In genomic region chr1:161038523-161039153, GRCh38 we compare ENCODE assay signal across 8 cellular contexts. TPM values are rescaled to one million over a fixed set of nuclear protein-coding genes. Genes with fewer than 3 reads are reported as not detected.
A peak's percentile ranks its signal among the peaks of the same experiment; 100 is the strongest.
DNase-seq lines count a peak whose midpoint lies in the region; ATAC-seq and TF ChIP-seq lines count a peak whose summit lies in the region.

TSS of gene TSTD1 (minus strand) at chr1:161038964. CDS start at chr1:161038889, 75 bp downstream.

- H3K4me1 Mint-ChIP-seq in Calu3 (ENCODE audit: low read depth, unreplicated experiment) (peaks cover 9% of the 10 kb centered on the region), immature natural killer cell (peaks cover 42 to 45% of the 10 kb centered on the region in 2 donors)

- H3K36me3 Mint-ChIP-seq in Calu3 (ENCODE audit: insufficient read depth, unreplicated experiment) (peaks cover 43% of the 10 kb centered on the region), immature natural killer cell (peaks cover 3 to 25% (median 15%) of the 10 kb centered on the region in 3 donors)

- peak within 1 kb of the TSS; percentile 46; the same call in 1 of the 2 replicates for H3K9ac ChIP-seq in KMS-11

- TF ChIP-seq CTCF in Calu3 (IDR thresholded peaks at IDR 0.05; ENCODE audit: unreplicated experiment) (no peak), KMS-11 (conservative IDR thresholded peaks at IDR 0.05; ENCODE audit: low read depth, low read length) (peak; percentile 15; the same call in 1 of the 2 replicates)

- no peaks in the 10 kb centered on the region for H3K27me3 ChIP-seq in KMS-11 (ENCODE audit: insufficient read depth, low read depth)

- peak within 1 kb of the TSS; percentile 45 for H3K27ac Mint-ChIP-seq in Calu3 (ENCODE audit: unreplicated experiment)
- peak within 1 kb of the TSS; percentile 85 to 97 (median 96) for H3K27ac Mint-ChIP-seq in immature natural killer cell

- peak within 1 kb of the TSS; percentile 73 for H2AFZ ChIP-seq in KMS-11 (ENCODE audit: low read depth)

- H3K36me3 ChIP-seq in KMS-11 (ENCODE audit: insufficient read depth), result peaks cover 6% of the 10 kb centered on the region; the same call in 1 of the 2 replicates

- DNase-seq in Calu3 (peak; percentile 85), amniotic epithelial cell (ENCODE audit: low read depth) (peak; percentile 57), immature natural killer cell (peak; percentile 84 to 85 (median 84)), amniotic stem cell (lab: John Stamatoyannopoulos, UW) (no peak)
- DNase-seq in stimulated activated CD4-positive, alpha-beta T cell treated with anti-CD3 and anti-CD28 coated beads, Interleukin-12 subunit alpha, Interleukin-12 subunit beta, amount 100 ng/mL, for 24 hours (ENCODE audit: low read depth in 2 of 2), result peak; percentile 69 to 81

- peak within 1 kb of the TSS; percentile 86 for H3K4me2 ChIP-seq in KMS-11

- H3K4me1 ChIP-seq in KMS-11 (ENCODE audit: low read depth, poor library complexity, severe bottlenecking), result peaks cover 37% of the 10 kb centered on the region

- intact Hi-C loops in Calu3 (cut with micrococcal nuclease; ENCODE audit: unreplicated experiment), result no loop called here
- intact Hi-C loops in T-helper 1 cell treated with Interleukin-12 subunit alpha and Interleukin-12 subunit beta and Interleukin-4 antibody, amounts not matched to agents 30 ng/mL and 1 ng/mL, for 36 hours (cut with micrococcal nuclease), result loop anchor here (1.0 kb wide), 1 partner anchor 8 kb away; no protein-coding TSS in a partner anchor

- peaks cover 5% of the 10 kb centered on the region; the same call in 1 of the 2 replicates for H3K79me2 ChIP-seq in KMS-11 (ENCODE audit: insufficient read depth, low read depth)

- CTCF ChIA-PET in Calu3 (lab: Charles Lee), result interaction anchor here (0.6 to 3.0 kb wide), 6 partner anchors 9 to 60 kb away, joined by 3 to 17 read pairs (median 4); partner anchors contain the start of gene F11R

- H3K27me3 Mint-ChIP-seq in Calu3 (ENCODE audit: unreplicated experiment) (no peaks in the 10 kb centered on the region), immature natural killer cell (ENCODE audit: low read depth in 3 of 3) (peaks cover 3 to 6% (median 5%) of the 10 kb centered on the region in 3 donors)

- H3K4me3 Mint-ChIP-seq in Calu3 (ENCODE audit: low read depth, unreplicated experiment) (peak within 1 kb of the TSS; percentile 95), immature natural killer cell (peak within 1 kb of the TSS; percentile 91 to 94 (median 92))

- H4K20me1 ChIP-seq in KMS-11 (ENCODE audit: insufficient read depth), result no peaks in the 10 kb centered on the region

- peak within 1 kb of the TSS; percentile 99 for H3K4me3 ChIP-seq in KMS-11 (IDR thresholded peaks at IDR 0.05; ENCODE audit: insufficient read depth, low read depth, low read length)

- peak; percentile 83 for ATAC-seq in GM21390 (IDR thresholded peaks at IDR 0.05; ENCODE audit: unreplicated experiment)

- H3K27ac ChIP-seq in KMS-11, result peak within 1 kb of the TSS; percentile 10; the same call in 1 of the 2 replicates

- no peaks in the 10 kb centered on the region for H3K9me3 Mint-ChIP-seq in Calu3 (ENCODE audit: low read depth, unreplicated experiment)
- H3K9me3 Mint-ChIP-seq in immature natural killer cell, result no peaks in the 10 kb centered on the region

- TSS peak; percentile 63 for BruUV-seq in Calu3 (replicated peaks; lab: Mats Ljungman, UMichigan)

RNA-seq across cellular contexts. Expression of gene TSTD1, which starts in this region (rescaled TPM):
- 67.6 and 74.1 TPM in 2 replicates for total RNA-seq in Calu3 (2022)
- 40.8 and 43.5 TPM in 2 replicates for total RNA-seq in T-helper 1 cell treated with Interleukin-12 subunit alpha and Interleukin-12 subunit beta and Interleukin-4 antibody, amounts not matched to agents 30 ng/mL and 1 ng/mL, for 36 hours
- polyA plus RNA-seq in immature natural killer cell, result 100 to 1,000 TPM; 229 to 385 (median 349) TPM
